Comparison of ENCODE assay signal across 12 cellular contexts in genomic region chr1:155064813-155065436, GRCh38. TPM values are rescaled to one million over a fixed set of nuclear protein-coding genes. Genes with fewer than 3 reads are reported as not detected.
DNase-seq lines count a peak whose midpoint lies in the region; ATAC-seq and TF ChIP-seq lines count a peak whose summit lies in the region.
"Had no signal": no experiment of that assay in that cellular context is flagged by ENCODE, and none has a peak within 500 bp of the region (broad histone marks: within the 10 kb centered on the region; RNA-seq: fewer than 3 reads in every experiment).

No MANE protein-coding gene starts in this region.

- peak overlapping the region; percentile 89 for H3K4me3 Mint-ChIP-seq in activated CD8-positive, alpha-beta T cell treated with anti-CD3 and anti-CD28 coated beads, Interleukin-2, amount 10 ng/mL, durations not matched to agents 7 days and 5 days
- peak overlapping the region; percentile 92 for H3K4me3 Mint-ChIP-seq in memory B cell

- H3K9me3 ChIP-seq in A673 (ENCODE audit: low read depth, low read length, poor library complexity, severe bottlenecking) (no peaks in the 10 kb centered on the region), GM23248 (ENCODE audit: low read depth) (no peaks in the 10 kb centered on the region), testis (no peaks in the 10 kb centered on the region)

- H3K27me3 ChIP-seq in A673 (replicated peaks; ENCODE audit: insufficient read depth, low read depth, low read length, poor library complexity) (no peaks in the 10 kb centered on the region), GM23248 (replicated peaks; ENCODE audit: insufficient read depth) (no peaks in the 10 kb centered on the region), testis (no peaks in the 10 kb centered on the region)

- H3K4me1 Mint-ChIP-seq in activated CD8-positive, alpha-beta T cell treated with anti-CD3 and anti-CD28 coated beads, Interleukin-2, amount 10 ng/mL, durations not matched to agents 7 days and 5 days (ENCODE audit: low read depth), result peaks cover 41% of the 10 kb centered on the region
- H3K4me1 Mint-ChIP-seq in memory B cell, result peaks cover 29% of the 10 kb centered on the region

- H3K4me3 ChIP-seq in A673 (ENCODE audit: low read depth, low read length, poor library complexity, severe bottlenecking) (peak overlapping the region; percentile 81), GM23248 (0 out of 2 replicates have a peak overlapping the region, but pooled peaks have one; percentile 96), testis (no peak overlapping the region)

- H3K79me2 ChIP-seq in GM23248 (ENCODE audit: insufficient read depth), result peaks cover 3% of the 10 kb centered on the region; the same call in 1 of the 2 replicates

- TF ChIP-seq POLR2A in testis (IDR thresholded peaks at IDR 0.05), result no peak

- 81 to 87% methylated on average over 5 of the region's 5 CpGs for WGBS in GM23248 (ENCODE audit: low coverage in 1 of 2, low lambda C conversion rate in 2 of 2, missing lambda C conversion rate in 2 of 2), 2 experiments
- 44% methylated on average over 5 of the region's 5 CpGs for WGBS in testis, 2 donors

- no peak overlapping the region for H3K27ac ChIP-seq in A673 (ENCODE audit: low read depth, low read length, poor library complexity, severe bottlenecking)
- H3K27ac ChIP-seq in GM23248, result no peak overlapping the region
- no peak overlapping the region for H3K27ac ChIP-seq in testis

- no peak overlapping the region for H2AFZ ChIP-seq in GM23248

- no TSS peak for BruUV-seq in A673 (replicated peaks; lab: Mats Ljungman, UMichigan)

- POLR2A ChIA-PET in A673 (lab: Charles Lee; ENCODE audit: low non-redundant PET), result no interaction called here
- POLR2A ChIA-PET in activated CD8-positive, alpha-beta T cell treated with anti-CD3 and anti-CD28 coated beads, Interleukin-2, amount 10 ng/mL, durations not matched to agents 7 days and 5 days (lab: Charles Lee), result interaction anchor here (0.8 kb wide), 1 partner anchor 110 kb away, joined by 3 read pairs; no protein-coding TSS in a partner anchor

- no peak for ATAC-seq in activated CD8-positive, alpha-beta T cell treated with anti-CD3 and anti-CD28 coated beads, Interleukin-2, amount 10 ng/mL, durations not matched to agents 7 days and 5 days
- no peak for ATAC-seq in memory B cell (ENCODE audit: low read depth)

- H3K4me1 ChIP-seq in A673 (ENCODE audit: insufficient read depth, low read length, poor library complexity, severe bottlenecking) (peaks cover 33% of the 10 kb centered on the region), GM23248 (ENCODE audit: insufficient read depth) (peaks cover 3% of the 10 kb centered on the region; the same call in 1 of the 2 replicates), testis (peaks cover 21% of the 10 kb centered on the region)

- H3K36me3 Mint-ChIP-seq in activated CD8-positive, alpha-beta T cell treated with anti-CD3 and anti-CD28 coated beads, Interleukin-2, amount 10 ng/mL, durations not matched to agents 7 days and 5 days (ENCODE audit: low read depth), result peaks cover 15% of the 10 kb centered on the region
- H3K36me3 Mint-ChIP-seq in memory B cell, result peaks cover 14% of the 10 kb centered on the region

- H3K9me2 ChIP-seq in GM23248 (ENCODE audit: insufficient read depth), result no peaks in the 10 kb centered on the region

- H3K27me3 Mint-ChIP-seq in activated CD8-positive, alpha-beta T cell treated with anti-CD3 and anti-CD28 coated beads, Interleukin-2, amount 10 ng/mL, durations not matched to agents 7 days and 5 days (ENCODE audit: low read depth), result no peaks in the 10 kb centered on the region
- no peaks in the 10 kb centered on the region for H3K27me3 Mint-ChIP-seq in memory B cell

- no peak overlapping the region for H3K9ac ChIP-seq in GM23248

- no peak for TF ChIP-seq CTCF in A673 (conservative IDR thresholded peaks at IDR 0.05; ENCODE audit: low read depth, low read length)
- no peak for TF ChIP-seq CTCF in testis (IDR thresholded peaks at IDR 0.05)

- no peak for DNase-seq in A673 (ENCODE audit: low spot score)
- DNase-seq in GM23248, result no peak
- no peak for DNase-seq in activated CD8-positive, alpha-beta T cell treated with anti-CD3 and anti-CD28 coated beads, Interleukin-2, amount 10 ng/mL, durations not matched to agents 7 days and 5 days
- DNase-seq in memory B cell (ENCODE audit: low spot score in 2 of 2), result no peak
- DNase-seq in NCI-H2081 (lab: John Stamatoyannopoulos, UW), result no peak
- no peak for DNase-seq in testis
- DNase-seq in NCI-H1436 treated with DMSO at 0.1 percent for 48 hours (lab: John Stamatoyannopoulos, UW), result no peak
- no peak for DNase-seq in NCI-H2227 (lab: John Stamatoyannopoulos, UW; ENCODE audit: unreplicated experiment)
- DNase-seq: kidney, NCI-H1417 treated with DMSO at 0.1 percent for 48 hours had no signal

- no peak overlapping the region for H3K4me2 ChIP-seq in GM23248 (ENCODE audit: unreplicated experiment)

- intact Hi-C loops in A673 (cut with micrococcal nuclease; ENCODE audit: unreplicated experiment) (loop anchor here (5.0 kb wide), 3 partner anchors 103 to 583 kb away; partner anchors contain the start of genes PYGO2 and UBE2Q1), testis (cut with DNase I; ENCODE audit: low total_unique reads) (loop anchor here (5.0 kb wide), 1 partner anchor 113 kb away; no protein-coding TSS in a partner anchor)

- H3K9me3 Mint-ChIP-seq in activated CD8-positive, alpha-beta T cell treated with anti-CD3 and anti-CD28 coated beads, Interleukin-2, amount 10 ng/mL, durations not matched to agents 7 days and 5 days (ENCODE audit: insufficient read depth), result no peaks in the 10 kb centered on the region
- H3K9me3 Mint-ChIP-seq in memory B cell, result no peaks in the 10 kb centered on the region

- H3F3A ChIP-seq in GM23248 (ENCODE audit: insufficient read depth), result no peaks in the 10 kb centered on the region

- CTCF ChIA-PET in A673 (lab: Charles Lee), result interaction anchor here (0.6 to 1.0 kb wide), 2 partner anchors 26 to 118 kb away, joined by 3 to 4 read pairs; no protein-coding TSS in a partner anchor
- CTCF ChIA-PET in activated CD8-positive, alpha-beta T cell treated with anti-CD3 and anti-CD28 coated beads, Interleukin-2, amount 10 ng/mL, durations not matched to agents 7 days and 5 days (lab: Charles Lee), result interaction anchor here (0.8 to 10.3 kb wide), 10 partner anchors 11 to 505 kb away, joined by 3 to 201 read pairs (median 4); partner anchors contain the start of genes ADAM15 and KRTCAP2

- in situ Hi-C loops in GM23248 (cut with MboI), result no loop called here

- H3K36me3 ChIP-seq in A673 (ENCODE audit: insufficient read depth, low read length, poor library complexity, severe bottlenecking) (peaks cover 5% of the 10 kb centered on the region), GM23248 (ENCODE audit: low read depth) (no peaks in the 10 kb centered on the region), testis (ENCODE audit: low read depth, missing control alignments) (no peaks in the 10 kb centered on the region)

- H4K20me1 ChIP-seq in GM23248 (ENCODE audit: insufficient read depth), result no peaks in the 10 kb centered on the region

- no peak overlapping the region for H3K27ac Mint-ChIP-seq in activated CD8-positive, alpha-beta T cell treated with anti-CD3 and anti-CD28 coated beads, Interleukin-2, amount 10 ng/mL, durations not matched to agents 7 days and 5 days
- H3K27ac Mint-ChIP-seq in memory B cell, result peak overlapping the region; percentile 67

RNA-seq across cellular contexts. Expression of gene EFNA4, which starts 1.4 kb away (rescaled TPM):
- total RNA-seq in A673 (2021), result 17.0 and 18.8 TPM in 2 replicates
- total RNA-seq in GM23248 (2014; rRNA removed; shearing (Covaris generic)), result 2.4 and 5.5 TPM in 2 replicates
- 4.4 and 4.6 TPM in 2 replicates for polyA plus RNA-seq in GM23248 (2016; fragmentation: Nextera tagmentation; extraction: Ambion mirVana)
- total RNA-seq in activated CD8-positive, alpha-beta T cell treated with anti-CD3 and anti-CD28 coated beads, Interleukin-2, amount 10 ng/mL, durations not matched to agents 7 days and 5 days, result 1 to 10 TPM; 7.8 to 9.7 TPM
- total RNA-seq in testis, result 1 to 10 TPM; 5.3 to 6.9 TPM
- 6.0 TPM for polyA plus RNA-seq in testis (ENCODE audit: insufficient read depth, low read depth, low replicate concordance)

RNA-seq across cellular contexts. Expression of gene EFNA3, which starts 13.7 kb away (rescaled TPM):
- 5.8 and 8.9 TPM in 2 replicates for total RNA-seq in A673 (2021)
- total RNA-seq in GM23248 (2014; rRNA removed; shearing (Covaris generic)), result 1.4 and 3.0 TPM in 2 replicates
- 2.5 and 2.7 TPM in 2 replicates for polyA plus RNA-seq in GM23248 (2016; fragmentation: Nextera tagmentation; extraction: Ambion mirVana)
- 1 to 10 TPM; 3.8 to 5.5 TPM for total RNA-seq in activated CD8-positive, alpha-beta T cell treated with anti-CD3 and anti-CD28 coated beads, Interleukin-2, amount 10 ng/mL, durations not matched to agents 7 days and 5 days
- total RNA-seq in testis, result 1 to 10 TPM; 7.5 to 7.7 TPM
- polyA plus RNA-seq in testis (ENCODE audit: insufficient read depth, low read depth, low replicate concordance), result 9.9 TPM

RNA-seq across cellular contexts. Expression of gene ADAM15, which starts 13.8 kb away (rescaled TPM):
- total RNA-seq in A673 (2021), result 36.3 and 48.5 TPM in 2 replicates
- total RNA-seq in GM23248 (2014; rRNA removed; shearing (Covaris generic)), result 85.6 and 109 TPM in 2 replicates
- polyA plus RNA-seq in GM23248 (2016; fragmentation: Nextera tagmentation; extraction: Ambion mirVana), result 73.0 and 80.4 TPM in 2 replicates
- total RNA-seq in activated CD8-positive, alpha-beta T cell treated with anti-CD3 and anti-CD28 coated beads, Interleukin-2, amount 10 ng/mL, durations not matched to agents 7 days and 5 days, result 10 to 100 TPM; 29.7 to 29.8 TPM
- 10 to 100 TPM; 30.7 to 34.5 TPM for total RNA-seq in testis
- 42.6 TPM for polyA plus RNA-seq in testis (ENCODE audit: insufficient read depth, low read depth, low replicate concordance)

RNA-seq across cellular contexts. Expression of gene DCST1, which starts 31.3 kb away (rescaled TPM):
- total RNA-seq in A673 (2021) (not detected in 2 replicates), testis (1 to 10 TPM; 4.5 to 9.4 TPM)
- not detected in 2 replicates for total RNA-seq in GM23248 (2014; rRNA removed; shearing (Covaris generic))
- polyA plus RNA-seq in GM23248 (2016; fragmentation: Nextera tagmentation; extraction: Ambion mirVana) (not detected in 2 replicates), testis (ENCODE audit: insufficient read depth, low read depth, low replicate concordance) (15.2 TPM)
- total RNA-seq in activated CD8-positive, alpha-beta T cell treated with anti-CD3 and anti-CD28 coated beads, Interleukin-2, amount 10 ng/mL, durations not matched to agents 7 days and 5 days, result not detected
- total RNA-seq: kidney, pulmonary artery endothelial cell, SK-MEL-5 had no signal

RNA-seq across cellular contexts. Expression of gene DCST2, which starts 31.3 kb away (rescaled TPM):
- total RNA-seq in A673 (2021), result 0.21 TPM in 1 of 2 replicates, not detected in the other
- not detected in 2 replicates for total RNA-seq in GM23248 (2014; rRNA removed; shearing (Covaris generic))
- polyA plus RNA-seq in GM23248 (2016; fragmentation: Nextera tagmentation; extraction: Ambion mirVana), result 0.14 and 0.16 TPM in 2 replicates
- total RNA-seq in activated CD8-positive, alpha-beta T cell treated with anti-CD3 and anti-CD28 coated beads, Interleukin-2, amount 10 ng/mL, durations not matched to agents 7 days and 5 days, result under 1 TPM; 0.24 to 0.37 TPM
- 10 to 100 TPM in 1 of 2 donors, 1 to 10 TPM in 1; 9.9 to 14.4 TPM for total RNA-seq in testis
- polyA plus RNA-seq in testis (ENCODE audit: insufficient read depth, low read depth, low replicate concordance), result 20.4 TPM

Comparison
In these comparisons a context has a peak if more than half of its experiments do, and no peak if none do; other contexts are left out.
1. H3K4me3 ChIP-seq: peak in A673 (single experiment) and GM23248 (single experiment); none in testis (0 of 2).